ENCODE assay signal across 18 cellular contexts in genomic region chr13:109383683-109384082, GRCh38.
A peak's percentile ranks its signal among the peaks of the same experiment; 100 is the strongest.
DNase-seq lines count a peak whose midpoint lies in the region; ATAC-seq, FAIRE-seq and TF ChIP-seq lines count a peak whose summit lies in the region.
"Had no signal": no experiment of that assay in that cellular context is flagged by ENCODE, and none has a peak within 500 bp of the region (broad histone marks: within the 10 kb centered on the region; RNA-seq: fewer than 3 reads in every experiment).

No MANE protein-coding gene starts in this region.

- H3K27ac Mint-ChIP-seq in activated CD4-positive, alpha-beta T cell treated with anti-CD3 and anti-CD28 coated beads, Interleukin-2, amount 10 ng/mL, durations not matched to agents 24 days and 14 days: no peak overlapping the region
- H3K27ac Mint-ChIP-seq: activated CD4-positive, alpha-beta T cell treated with anti-CD3 and anti-CD28 coated beads for 36 hours; T-cell had no signal

- intact Hi-C loops in heart left ventricle (cut with DNase I): no loop called here
- intact Hi-C loops in activated CD4-positive, alpha-beta T cell treated with anti-CD3 and anti-CD28 coated beads, Interleukin-2, amount 10 ng/mL, durations not matched to agents 24 days and 14 days (cut with micrococcal nuclease): no loop called here

- H3K27ac ChIP-seq in heart left ventricle: no peak overlapping the region
- H3K27ac ChIP-seq: ovary, thyroid gland had no signal

- no peaks in the 10 kb centered on the region for H3K4me1 Mint-ChIP-seq in activated CD4-positive, alpha-beta T cell treated with anti-CD3 and anti-CD28 coated beads, Interleukin-2, amount 10 ng/mL, durations not matched to agents 24 days and 14 days
- H3K4me1 Mint-ChIP-seq: activated CD4-positive, alpha-beta T cell treated with anti-CD3 and anti-CD28 coated beads for 36 hours; T-cell had no signal

- H3K9me3 Mint-ChIP-seq in activated CD4-positive, alpha-beta T cell treated with anti-CD3 and anti-CD28 coated beads, Interleukin-2, amount 10 ng/mL, durations not matched to agents 24 days and 14 days: no peaks in the 10 kb centered on the region
- H3K9me3 Mint-ChIP-seq: T-cell had no signal

- TF ChIP-seq POLR2A in heart left ventricle (IDR thresholded peaks at IDR 0.05): no peak

- TF ChIP-seq CTCF in heart left ventricle (IDR thresholded peaks at IDR 0.05): no peak

- 65 to 83% (median 79%) methylated on average over 1 of the region's 1 CpG for WGBS in heart left ventricle, 4 donors

- no peaks in the 10 kb centered on the region for H3K27me3 Mint-ChIP-seq in activated CD4-positive, alpha-beta T cell treated with anti-CD3 and anti-CD28 coated beads, Interleukin-2, amount 10 ng/mL, durations not matched to agents 24 days and 14 days

- peaks cover 24% of the 10 kb centered on the region for H3K4me1 ChIP-seq in adipocyte (ENCODE audit: control insufficient read depth, insufficient read depth, low read length)
- peaks cover 0 to 8% (median 0%) of the 10 kb centered on the region in 12 donors for H3K4me1 ChIP-seq in heart left ventricle
- H3K4me1 ChIP-seq: thyroid gland had no signal

- H3K4me3 ChIP-seq in adipocyte (ENCODE audit: low read length) (no peak overlapping the region), heart left ventricle (no peak overlapping the region)
- H3K4me3 ChIP-seq: ovary, thyroid gland had no signal

- peak overlapping the region; percentile 9 for H3K9ac ChIP-seq in adipocyte (ENCODE audit: low read length)

- H3K9me3 ChIP-seq in adipocyte (ENCODE audit: control insufficient read depth, low read length) (no peaks in the 10 kb centered on the region), heart left ventricle (no peaks in the 10 kb centered on the region)
- H3K9me3 ChIP-seq: ovary, thyroid gland had no signal

- no peaks in the 10 kb centered on the region for H3K27me3 ChIP-seq in adipocyte (replicated peaks; ENCODE audit: control insufficient read depth, insufficient read depth, low read length)
- no peaks in the 10 kb centered on the region for H3K27me3 ChIP-seq in heart left ventricle
- H3K27me3 ChIP-seq: ovary, thyroid gland had no signal

- no peak for FAIRE-seq in HTR-8/SVneo (lab: Jason Lieb, UNC)
- FAIRE-seq: A204.1 had no signal

- DNase-seq in A172 (ENCODE audit: low spot score): peak; percentile 44
- DNase-seq in HTR-8/SVneo (ENCODE audit: insufficient read length, low spot score): peak; percentile 28
- peak; percentile 65 for DNase-seq in adipocyte (ENCODE audit: low read depth)
- DNase-seq in foreskin melanocyte: peak; percentile 40
- DNase-seq in mesenteric fat pad (ENCODE audit: low spot score): no peak
- DNase-seq in heart left ventricle: no peak
- no peak for DNase-seq in activated CD4-positive, alpha-beta T cell treated with anti-CD3 and anti-CD28 coated beads, Interleukin-2, amount 10 ng/mL, durations not matched to agents 24 days and 14 days
- DNase-seq: activated CD4-positive, alpha-beta T cell treated with anti-CD3 and anti-CD28 coated beads for 36 hours; activated T-cell treated with anti-CD3 and anti-CD28 coated beads, Interleukin-2, amount 50 U/mL, for 48 hours; anterior cingulate cortex; DMS153; effector CD4-positive, alpha-beta T cell; Kasumi-1; ovary; T-cell; thyroid gland had no signal

- no peak for ATAC-seq in HG02981 (IDR thresholded peaks at IDR 0.05; ENCODE audit: unreplicated experiment)
- no peak for ATAC-seq in heart left ventricle
- ATAC-seq: activated CD4-positive, alpha-beta T cell treated with anti-CD3 and anti-CD28 coated beads for 36 hours; T-cell had no signal

- H3K4me3 Mint-ChIP-seq in activated CD4-positive, alpha-beta T cell treated with anti-CD3 and anti-CD28 coated beads, Interleukin-2, amount 10 ng/mL, durations not matched to agents 24 days and 14 days: no peak overlapping the region
- H3K4me3 Mint-ChIP-seq: activated CD4-positive, alpha-beta T cell treated with anti-CD3 and anti-CD28 coated beads for 36 hours; T-cell had no signal

- no peaks in the 10 kb centered on the region for H3K36me3 Mint-ChIP-seq in activated CD4-positive, alpha-beta T cell treated with anti-CD3 and anti-CD28 coated beads, Interleukin-2, amount 10 ng/mL, durations not matched to agents 24 days and 14 days (ENCODE audit: low read depth)
- H3K36me3 Mint-ChIP-seq: T-cell had no signal

- H3K36me3 ChIP-seq in adipocyte (ENCODE audit: control insufficient read depth, insufficient read depth, low read length, severe bottlenecking) (no peaks in the 10 kb centered on the region), heart left ventricle (no peaks in the 10 kb centered on the region)
- H3K36me3 ChIP-seq: ovary, thyroid gland had no signal

Comparison
In these comparisons a context has a peak if more than half of its experiments do, and no peak if none do; other contexts are left out.
1. DNase-seq: peak in A172 (single experiment), HTR-8/SVneo (single experiment), adipocyte (single experiment) and foreskin melanocyte (single experiment); none in mesenteric fat pad (single experiment), heart left ventricle (0 of 5) and activated CD4-positive, alpha-beta T cell treated with anti-CD3 and anti-CD28 coated beads, Interleukin-2, amount 10 ng/mL, durations not matched to agents 24 days and 14 days (single experiment).